Comparison of ENCODE assay signal across 1 cellular context in genomic region chr14:22871962-22872832, GRCh38.
TF ChIP-seq lines count a peak whose summit lies in the region.

No MANE protein-coding gene starts in this region.

TF ChIP-seq in HCT116, 20 proteins besides CTCF, POLR2A, EP300 and RAD21 (continued from another document):
- TF ChIP-seq REST (IDR thresholded peaks at IDR 0.05; ENCODE audit: low read depth) (no peak), POLR2AphosphoS5 (IDR thresholded peaks at IDR 0.05; ENCODE audit: low read depth, low read length) (peak; percentile 52; the same call in 1 of the 2 replicates), EZH2 (IDR thresholded peaks at IDR 0.05) (no peak), SP1 (IDR thresholded peaks at IDR 0.05; ENCODE audit: low read depth) (no peak), EGR1 (IDR thresholded peaks at IDR 0.05; ENCODE audit: low read depth) (no peak)
